8 cellular contexts compared by ENCODE assay signal in genomic region chr6:33424855-33425667, GRCh38. TPM values are rescaled to one million over a fixed set of nuclear protein-coding genes. Genes with fewer than 3 reads are reported as not detected.
DNase-seq lines count a peak whose midpoint lies in the region; ATAC-seq, FAIRE-seq and TF ChIP-seq lines count a peak whose summit lies in the region.

No MANE protein-coding gene starts in this region.

- H3K27ac ChIP-seq in SU-DHL-6 (ENCODE audit: low read depth, low read length): peak overlapping the region; percentile 2; the same call in 1 of the 2 replicates

- FAIRE-seq in RCC 7860 (lab: Jason Lieb, UNC) (no peak), urothelium cell line (lab: Jason Lieb, UNC) (no peak)

- DNase-seq in fibroblast of villous mesenchyme (ENCODE audit: low read depth) (no peak), retina (peak; percentile 40), ACHN (no peak), RCC 7860 (ENCODE audit: low spot score) (no peak), urothelium cell line (ENCODE audit: low spot score) (no peak)

- no peaks in the 10 kb centered on the region for H3K36me3 ChIP-seq in SU-DHL-6 (ENCODE audit: low read length)

- H3K9ac ChIP-seq in SU-DHL-6 (ENCODE audit: low read length): peak overlapping the region; percentile 65

- H3K79me2 ChIP-seq in SU-DHL-6 (ENCODE audit: insufficient read depth, low read length): no peaks in the 10 kb centered on the region

- in situ Hi-C loops in ACHN (cut with HindIII; ENCODE audit: low pct_ligation_motif_present, low pct_unique_long_range_greater_than_20kb, low sequenced_read_pairs): no loop called here

- no peaks in the 10 kb centered on the region for H4K20me1 ChIP-seq in SU-DHL-6 (ENCODE audit: low read depth, low read length)

- peak overlapping the region; percentile 35 for H2AFZ ChIP-seq in SU-DHL-6 (ENCODE audit: low read depth, low read length, severe bottlenecking)

- H3K4me2 ChIP-seq in SU-DHL-6 (ENCODE audit: low read depth, low read length, poor library complexity, severe bottlenecking): peak overlapping the region; percentile 72

- no peaks in the 10 kb centered on the region for H3K9me2 ChIP-seq in SU-DHL-6 (replicated peaks; ENCODE audit: insufficient read depth, low read length)

- H3K27me3 ChIP-seq in SU-DHL-6 (ENCODE audit: low read length): peaks cover 6% of the 10 kb centered on the region; the same call in 1 of the 2 replicates

- TF ChIP-seq CTCF in SU-DHL-6 (IDR thresholded peaks at IDR 0.05; ENCODE audit: insufficient read depth, low read length, poor library complexity, severe bottlenecking) (no peak), fibroblast of villous mesenchyme (IDR thresholded peaks at IDR 0.05; ENCODE audit: insufficient read depth, low read depth, low read length) (no peak)

- ATAC-seq in HG03571 (IDR thresholded peaks at IDR 0.05; ENCODE audit: unreplicated experiment): no peak

- peaks cover 26% of the 10 kb centered on the region for H3F3A ChIP-seq in SU-DHL-6 (ENCODE audit: insufficient read depth)

- peak overlapping the region; percentile 73 for H3K4me3 ChIP-seq in GM08714 (ENCODE audit: low read length)
- peak overlapping the region; percentile 58 for H3K4me3 ChIP-seq in SU-DHL-6 (ENCODE audit: insufficient read depth, low read length, poor library complexity, severe bottlenecking)
- H3K4me3 ChIP-seq in fibroblast of villous mesenchyme (ENCODE audit: low read depth, low read length): peak overlapping the region; percentile 79

- no peaks in the 10 kb centered on the region for H3K9me3 ChIP-seq in SU-DHL-6 (ENCODE audit: insufficient read depth, low read length)

RNA-seq across cellular contexts. Expression of gene SYNGAP1, which starts 5.2 kb away (rescaled TPM):
- 6.4 and 7.8 TPM in 2 replicates for total RNA-seq in fibroblast of villous mesenchyme

RNA-seq across cellular contexts. Expression of gene CUTA, which starts 7.2 kb away (rescaled TPM):
- total RNA-seq in fibroblast of villous mesenchyme: 155 and 201 TPM in 2 replicates

RNA-seq across cellular contexts. Expression of gene PHF1, which starts 14.2 kb away (rescaled TPM):
- total RNA-seq in fibroblast of villous mesenchyme: 21.6 and 30.2 TPM in 2 replicates

RNA-seq across cellular contexts. Expression of gene ZBTB9, which starts 29.3 kb away (rescaled TPM):
- total RNA-seq in fibroblast of villous mesenchyme: 4.7 and 5.2 TPM in 2 replicates

RNA-seq across cellular contexts. Expression of gene KIFC1, which starts 33.4 kb away (rescaled TPM):
- 20.0 and 34.5 TPM in 2 replicates for total RNA-seq in fibroblast of villous mesenchyme
